Comparison of ENCODE assay signal across 24 cellular contexts in the genomic region with DNA sequence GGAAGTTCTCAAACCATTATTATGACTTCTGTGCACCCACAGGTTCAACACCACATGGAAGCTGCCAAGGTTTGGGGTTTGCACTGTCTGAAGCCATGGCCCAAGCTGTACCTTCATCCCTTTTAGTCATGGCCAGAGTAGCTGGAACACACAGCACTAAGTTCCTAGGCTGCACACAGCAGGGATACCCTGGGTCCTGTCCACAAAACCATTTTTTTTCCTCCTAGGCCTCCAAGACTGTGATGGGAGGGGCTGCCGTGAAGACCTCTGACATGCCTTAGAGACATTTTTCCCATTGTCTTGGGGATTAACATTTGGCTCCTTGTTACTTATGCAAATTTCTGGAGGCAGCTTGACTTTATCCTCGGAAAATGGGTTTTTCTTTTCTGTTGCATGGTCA. TPM values are rescaled to one million over a fixed set of nuclear protein-coding genes. Genes with fewer than 3 reads are reported as not detected.
DNase-seq lines count a peak whose midpoint lies in the region; ATAC-seq, FAIRE-seq and TF ChIP-seq lines count a peak whose summit lies in the region.
"Had no signal": no experiment of that assay in that cellular context is flagged by ENCODE, and none has a peak within 500 bp of the region (broad histone marks: within the 10 kb centered on the region; RNA-seq: fewer than 3 reads in every experiment).

No MANE protein-coding gene starts in this region.

- H3K9me3 ChIP-seq in NT2/D1 (ENCODE audit: insufficient read depth, low read length) (0 out of 2 replicates have a peak, but pooled peaks cover 7% of the 10 kb centered on the region), astrocyte (ENCODE audit: insufficient read depth, low read depth, low read length) (no peaks in the 10 kb centered on the region), osteoblast (ENCODE audit: low read depth, low read length) (no peaks in the 10 kb centered on the region)
- H3K9me3 ChIP-seq: A549, BE2C had no signal

- peak overlapping the region; percentile 11 for H3K4me3 Mint-ChIP-seq in astrocyte (ENCODE audit: unreplicated experiment)
- no peak overlapping the region for H3K4me3 Mint-ChIP-seq in activated naive CD8-positive, alpha-beta T cell treated with anti-CD3 and anti-CD28 coated beads, Interleukin-2, amount 50 U/mL, for 24 hours
- H3K4me3 Mint-ChIP-seq: CD14-positive monocyte; CD4-positive, alpha-beta T cell had no signal

- H3K4me3 ChIP-seq in NT2/D1 (ENCODE audit: insufficient read length, low read depth), result no peak overlapping the region
- H3K4me3 ChIP-seq in astrocyte (ENCODE audit: insufficient read depth, low read depth, low read length), result no peak overlapping the region
- no peak overlapping the region for H3K4me3 ChIP-seq in mesendoderm (ENCODE audit: low read length)
- H3K4me3 ChIP-seq in osteoblast (ENCODE audit: insufficient read depth, low read length), result no peak overlapping the region
- H3K4me3 ChIP-seq: A549; BLaER1 treated with 17β-estradiol and CSF1 and Interleukin-3, amounts not matched to agents 10 nM and 100 nM; GM23248 had no signal

- no CpG with 5 or more reads among the region's 2 CpGs for WGBS in mesendoderm (ENCODE audit: extremely low coverage, insufficient coverage, low lambda C conversion rate)

- H4K5ac ChIP-seq in mesendoderm (ENCODE audit: low read length), result no peak overlapping the region

- H3K4me1 ChIP-seq in NT2/D1 (ENCODE audit: insufficient read depth, insufficient read length), result peaks cover 2% of the 10 kb centered on the region
- no peaks in the 10 kb centered on the region for H3K4me1 ChIP-seq in astrocyte (ENCODE audit: insufficient read depth, low read length)
- no peaks in the 10 kb centered on the region for H3K4me1 ChIP-seq in mesendoderm (ENCODE audit: control insufficient read depth, low read depth, low read length)
- H3K4me1 ChIP-seq in osteoblast (ENCODE audit: insufficient read depth, low read length), result no peaks in the 10 kb centered on the region
- H3K4me1 ChIP-seq: A549; BE2C; BLaER1 treated with 17β-estradiol and CSF1 and Interleukin-3, amounts not matched to agents 10 nM and 100 nM had no signal

- H3K4ac ChIP-seq in mesendoderm (ENCODE audit: low read depth, low read length), result no peak overlapping the region

- H3K23ac ChIP-seq in mesendoderm (ENCODE audit: low read length), result no peak overlapping the region

- H3K79me2 ChIP-seq in astrocyte (ENCODE audit: insufficient read depth, low read length) (no peaks in the 10 kb centered on the region), mesendoderm (ENCODE audit: control insufficient read depth, insufficient read depth, low read length) (no peaks in the 10 kb centered on the region), osteoblast (ENCODE audit: insufficient read depth, low read length) (no peaks in the 10 kb centered on the region)

- H3K36me3 Mint-ChIP-seq in astrocyte (ENCODE audit: low read depth, unreplicated experiment), result no peaks in the 10 kb centered on the region
- H3K36me3 Mint-ChIP-seq in activated naive CD8-positive, alpha-beta T cell treated with anti-CD3 and anti-CD28 coated beads, Interleukin-2, amount 50 U/mL, for 24 hours (ENCODE audit: low read depth), result peaks cover 11% of the 10 kb centered on the region
- H3K36me3 Mint-ChIP-seq: CD14-positive monocyte had no signal

- ATAC-seq in activated naive CD8-positive, alpha-beta T cell treated with anti-CD3 and anti-CD28 coated beads, Interleukin-2, amount 50 U/mL, for 24 hours, result no peak
- ATAC-seq: A549, HCT116 had no signal

- H3K4me1 Mint-ChIP-seq in astrocyte (ENCODE audit: low read depth, unreplicated experiment), result no peaks in the 10 kb centered on the region
- peaks cover 16% of the 10 kb centered on the region for H3K4me1 Mint-ChIP-seq in activated naive CD8-positive, alpha-beta T cell treated with anti-CD3 and anti-CD28 coated beads, Interleukin-2, amount 50 U/mL, for 24 hours
- H3K4me1 Mint-ChIP-seq: CD14-positive monocyte had no signal

- no peak overlapping the region for H3K9ac ChIP-seq in NT2/D1 (ENCODE audit: insufficient read length, low read depth)
- H3K9ac ChIP-seq in astrocyte (ENCODE audit: low read length), result no peak overlapping the region
- no peak overlapping the region for H3K9ac ChIP-seq in mesendoderm (ENCODE audit: low read length)
- H3K9ac ChIP-seq: BLaER1 treated with 17β-estradiol and CSF1 and Interleukin-3, amounts not matched to agents 10 nM and 100 nM; GM23248 had no signal

- DNase-seq in NT2/D1 (ENCODE audit: low read depth, low spot score) (peak; percentile 39), astrocyte (ENCODE audit: low read depth) (no peak), mesendoderm (peak; percentile 54), DMS 273 (lab: John Stamatoyannopoulos, UW; ENCODE audit: unreplicated experiment) (no peak), osteoblast (ENCODE audit: insufficient read length, low spot score, missing footprints) (no peak)
- DNase-seq in activated naive CD8-positive, alpha-beta T cell treated with anti-CD3 and anti-CD28 coated beads, Interleukin-2, amount 50 U/mL, for 24 hours, result no peak
- DNase-seq: 8988T; ACHN; AML-193; BE2C; Calu3; CD4-positive, alpha-beta T cell; COR-L47; DMS153; DND-41; GM23248; H7 had no signal

- no peak overlapping the region for H3K27ac Mint-ChIP-seq in astrocyte (ENCODE audit: unreplicated experiment)
- H3K27ac Mint-ChIP-seq in activated naive CD8-positive, alpha-beta T cell treated with anti-CD3 and anti-CD28 coated beads, Interleukin-2, amount 50 U/mL, for 24 hours, result no peak overlapping the region
- H3K27ac Mint-ChIP-seq: CD14-positive monocyte; CD4-positive, alpha-beta T cell had no signal

- TF ChIP-seq CTCF in astrocyte (IDR thresholded peaks at IDR 0.05; ENCODE audit: insufficient read depth, low read depth, low read length), result no peak
- no peak for TF ChIP-seq CTCF in osteoblast (IDR thresholded peaks at IDR 0.05; ENCODE audit: extremely low read depth, low read depth, low read length)

- peaks cover 9% of the 10 kb centered on the region for H3K9me3 Mint-ChIP-seq in astrocyte (ENCODE audit: unreplicated experiment)
- H3K9me3 Mint-ChIP-seq in activated naive CD8-positive, alpha-beta T cell treated with anti-CD3 and anti-CD28 coated beads, Interleukin-2, amount 50 U/mL, for 24 hours, result peaks cover 20% of the 10 kb centered on the region

- FAIRE-seq in astrocyte (lab: Jason Lieb, UNC), result no peak
- FAIRE-seq: A549, G401.6, GM12892, H1 had no signal

- no peak overlapping the region for H3K27ac ChIP-seq in astrocyte (ENCODE audit: low read depth, low read length)
- H3K27ac ChIP-seq in mesendoderm (ENCODE audit: low read depth, low read length), result no peak overlapping the region
- H3K27ac ChIP-seq in osteoblast (ENCODE audit: low read depth, low read length), result no peak overlapping the region
- H3K27ac ChIP-seq: A549; BLaER1 treated with 17β-estradiol and CSF1 and Interleukin-3, amounts not matched to agents 10 nM and 100 nM; GM23248 had no signal

- H3K36me3 ChIP-seq in NT2/D1 (ENCODE audit: insufficient read depth, insufficient read length, low read length) (no peaks in the 10 kb centered on the region), astrocyte (ENCODE audit: insufficient read depth, low read length) (no peaks in the 10 kb centered on the region), mesendoderm (ENCODE audit: control insufficient read depth, insufficient read depth, low read length) (no peaks in the 10 kb centered on the region), osteoblast (ENCODE audit: insufficient read depth, low read length) (no peaks in the 10 kb centered on the region)
- H3K36me3 ChIP-seq: BE2C; BLaER1 treated with 17β-estradiol and CSF1 and Interleukin-3, amounts not matched to agents 10 nM and 100 nM had no signal

- no peak overlapping the region for H2AK5ac ChIP-seq in mesendoderm (ENCODE audit: low read length)

- no peak overlapping the region for H4K8ac ChIP-seq in mesendoderm (ENCODE audit: low read depth, low read length)

- H3K27me3 ChIP-seq in NT2/D1 (ENCODE audit: insufficient read depth, insufficient read length) (no peaks in the 10 kb centered on the region), astrocyte (ENCODE audit: insufficient read depth, low read length) (no peaks in the 10 kb centered on the region), mesendoderm (ENCODE audit: insufficient read depth, low read length, poor library complexity) (no peaks in the 10 kb centered on the region), osteoblast (ENCODE audit: insufficient read depth, low read length) (no peaks in the 10 kb centered on the region)
- H3K27me3 ChIP-seq: BE2C; BLaER1 treated with 17β-estradiol and CSF1 and Interleukin-3, amounts not matched to agents 10 nM and 100 nM had no signal

- H3K4me2 ChIP-seq in astrocyte (ENCODE audit: low read length) (no peak overlapping the region), mesendoderm (ENCODE audit: low read length) (no peak overlapping the region), osteoblast (ENCODE audit: insufficient read depth, low read length) (no peak overlapping the region)
- H3K4me2 ChIP-seq: A549; BLaER1 treated with 17β-estradiol and CSF1 and Interleukin-3, amounts not matched to agents 10 nM and 100 nM had no signal

- no peaks in the 10 kb centered on the region for H3K27me3 Mint-ChIP-seq in astrocyte (ENCODE audit: low read depth, unreplicated experiment)
- no peaks in the 10 kb centered on the region for H3K27me3 Mint-ChIP-seq in activated naive CD8-positive, alpha-beta T cell treated with anti-CD3 and anti-CD28 coated beads, Interleukin-2, amount 50 U/mL, for 24 hours
- H3K27me3 Mint-ChIP-seq: CD4-positive, alpha-beta T cell had no signal

- H3K79me1 ChIP-seq in mesendoderm (ENCODE audit: low read length), result no peaks in the 10 kb centered on the region

- H3K18ac ChIP-seq in mesendoderm (ENCODE audit: low read length), result no peak overlapping the region

- no peak overlapping the region for H3K56ac ChIP-seq in mesendoderm (ENCODE audit: low read length)

- no peak overlapping the region for H2BK5ac ChIP-seq in mesendoderm (ENCODE audit: low read length)

- no peak overlapping the region for H2BK120ac ChIP-seq in mesendoderm (ENCODE audit: low read depth, low read length)

- no peak overlapping the region for H2AFZ ChIP-seq in astrocyte (ENCODE audit: low read depth, low read length)
- H2AFZ ChIP-seq in osteoblast (ENCODE audit: low read length), result no peak overlapping the region
- H2AFZ ChIP-seq: GM23248 had no signal

- no peak overlapping the region for H2BK15ac ChIP-seq in mesendoderm (replicated peaks; ENCODE audit: low read depth)

- no peaks in the 10 kb centered on the region for H4K20me1 ChIP-seq in astrocyte (ENCODE audit: insufficient read depth, low read length)
- no peaks in the 10 kb centered on the region for H4K20me1 ChIP-seq in osteoblast (ENCODE audit: insufficient read depth, low read length)
- H4K20me1 ChIP-seq: BLaER1 treated with 17β-estradiol and CSF1 and Interleukin-3, amounts not matched to agents 10 nM and 100 nM had no signal

RNA-seq across cellular contexts. Expression of a gene that starts 42.7 kb away (rescaled TPM):
- 2.6 and 4.0 TPM in 2 replicates for total RNA-seq in astrocyte
- 23.4 TPM for polyA plus RNA-seq in mesendoderm (2013, experiment 1 of 2)
- 22.1 TPM for polyA plus RNA-seq in mesendoderm (2013, experiment 2 of 2)
- total RNA-seq in osteoblast, result 1.5 and 1.8 TPM in 2 replicates

RNA-seq across cellular contexts. Expression of a gene that starts 44.0 kb away (rescaled TPM):
- total RNA-seq in astrocyte (62.0 and 70.8 TPM in 2 replicates), osteoblast (52.5 and 67.5 TPM in 2 replicates)
- 33.2 TPM for polyA plus RNA-seq in mesendoderm (2013, experiment 1 of 2)
- 33.0 TPM for polyA plus RNA-seq in mesendoderm (2013, experiment 2 of 2)

Comparison
In these comparisons a context has a peak if more than half of its experiments do, and no peak if none do; other contexts are left out.
1. DNase-seq: peak in NT2/D1 (single experiment) and mesendoderm (single experiment); none in astrocyte (single experiment), DMS 273 (single experiment), osteoblast (single experiment) and activated naive CD8-positive, alpha-beta T cell treated with anti-CD3 and anti-CD28 coated beads, Interleukin-2, amount 50 U/mL, for 24 hours (single experiment).